In the genomic region with DNA sequence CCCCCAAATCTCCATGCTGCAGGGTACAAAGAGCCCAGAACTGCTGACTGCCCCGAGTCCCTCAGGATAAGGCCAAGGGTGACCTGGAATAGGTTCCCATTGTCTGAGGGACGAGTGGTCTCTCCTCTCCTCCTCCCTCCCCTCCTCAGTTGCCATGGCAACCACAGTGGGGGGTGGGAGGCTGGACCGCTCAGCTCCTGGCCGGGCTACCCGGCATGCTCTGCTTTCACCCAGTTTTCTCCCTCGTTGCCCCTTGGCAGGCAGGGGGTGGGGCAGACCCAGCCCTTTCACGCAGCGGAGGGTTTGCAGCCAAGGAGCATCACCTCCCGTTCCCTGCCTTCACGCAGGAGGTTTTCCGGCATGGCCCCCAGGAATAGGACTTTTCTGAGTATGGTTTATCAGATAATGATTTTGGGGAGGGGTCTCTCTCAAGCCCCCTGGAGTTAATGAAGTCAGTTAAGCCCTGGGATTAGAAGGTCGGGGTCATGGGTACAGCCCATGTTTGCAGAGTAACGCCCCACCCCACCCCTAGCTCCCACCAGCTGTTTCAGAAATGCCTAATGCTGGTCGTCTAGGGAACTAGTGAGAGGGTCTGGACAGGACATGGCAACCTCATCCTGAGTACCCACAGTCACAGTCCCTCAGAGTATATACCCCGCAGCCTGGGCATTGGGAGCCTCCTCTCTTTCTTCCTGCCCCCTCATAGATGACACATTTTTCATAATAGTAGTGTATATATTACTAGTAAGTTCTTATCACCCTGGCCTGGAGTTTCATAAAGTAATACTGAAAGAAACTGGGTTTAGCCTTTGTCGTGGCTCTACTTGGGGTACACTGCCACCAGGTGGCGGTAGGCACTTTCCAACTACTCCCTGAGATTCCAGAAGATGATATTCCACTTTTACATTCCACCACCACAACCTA, we compare ENCODE assay signal across 1 cellular context.
TF ChIP-seq lines count a peak whose summit lies in the region.

No MANE protein-coding gene starts in this region.

TF ChIP-seq in WTC11, 78 proteins besides CTCF, POLR2A, EP300 and RAD21 (continued from another document):
- TF ChIP-seq, protein P1, sequence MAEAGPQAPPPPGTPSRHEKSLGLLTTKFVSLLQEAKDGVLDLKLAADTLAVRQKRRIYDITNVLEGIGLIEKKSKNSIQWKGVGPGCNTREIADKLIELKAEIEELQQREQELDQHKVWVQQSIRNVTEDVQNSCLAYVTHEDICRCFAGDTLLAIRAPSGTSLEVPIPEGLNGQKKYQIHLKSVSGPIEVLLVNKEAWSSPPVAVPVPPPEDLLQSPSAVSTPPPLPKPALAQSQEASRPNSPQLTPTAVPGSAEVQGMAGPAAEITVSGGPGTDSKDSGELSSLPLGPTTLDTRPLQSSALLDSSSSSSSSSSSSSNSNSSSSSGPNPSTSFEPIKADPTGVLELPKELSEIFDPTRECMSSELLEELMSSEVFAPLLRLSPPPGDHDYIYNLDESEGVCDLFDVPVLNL (CRISPR knock-in tag; IDR thresholded peaks at IDR 0.05; ENCODE audit: borderline replicate concordance, low read depth): no peak
- TF ChIP-seq ZNF219 (CRISPR knock-in tag; IDR thresholded peaks at IDR 0.05; ENCODE audit: borderline replicate concordance): no peak
- TF ChIP-seq, protein P2, sequence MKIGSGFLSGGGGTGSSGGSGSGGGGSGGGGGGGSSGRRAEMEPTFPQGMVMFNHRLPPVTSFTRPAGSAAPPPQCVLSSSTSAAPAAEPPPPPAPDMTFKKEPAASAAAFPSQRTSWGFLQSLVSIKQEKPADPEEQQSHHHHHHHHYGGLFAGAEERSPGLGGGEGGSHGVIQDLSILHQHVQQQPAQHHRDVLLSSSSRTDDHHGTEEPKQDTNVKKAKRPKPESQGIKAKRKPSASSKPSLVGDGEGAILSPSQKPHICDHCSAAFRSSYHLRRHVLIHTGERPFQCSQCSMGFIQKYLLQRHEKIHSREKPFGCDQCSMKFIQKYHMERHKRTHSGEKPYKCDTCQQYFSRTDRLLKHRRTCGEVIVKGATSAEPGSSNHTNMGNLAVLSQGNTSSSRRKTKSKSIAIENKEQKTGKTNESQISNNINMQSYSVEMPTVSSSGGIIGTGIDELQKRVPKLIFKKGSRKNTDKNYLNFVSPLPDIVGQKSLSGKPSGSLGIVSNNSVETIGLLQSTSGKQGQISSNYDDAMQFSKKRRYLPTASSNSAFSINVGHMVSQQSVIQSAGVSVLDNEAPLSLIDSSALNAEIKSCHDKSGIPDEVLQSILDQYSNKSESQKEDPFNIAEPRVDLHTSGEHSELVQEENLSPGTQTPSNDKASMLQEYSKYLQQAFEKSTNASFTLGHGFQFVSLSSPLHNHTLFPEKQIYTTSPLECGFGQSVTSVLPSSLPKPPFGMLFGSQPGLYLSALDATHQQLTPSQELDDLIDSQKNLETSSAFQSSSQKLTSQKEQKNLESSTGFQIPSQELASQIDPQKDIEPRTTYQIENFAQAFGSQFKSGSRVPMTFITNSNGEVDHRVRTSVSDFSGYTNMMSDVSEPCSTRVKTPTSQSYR (CRISPR knock-in tag; IDR thresholded peaks at IDR 0.05): no peak
